8 cellular contexts compared by ENCODE assay signal in the genomic region with DNA sequence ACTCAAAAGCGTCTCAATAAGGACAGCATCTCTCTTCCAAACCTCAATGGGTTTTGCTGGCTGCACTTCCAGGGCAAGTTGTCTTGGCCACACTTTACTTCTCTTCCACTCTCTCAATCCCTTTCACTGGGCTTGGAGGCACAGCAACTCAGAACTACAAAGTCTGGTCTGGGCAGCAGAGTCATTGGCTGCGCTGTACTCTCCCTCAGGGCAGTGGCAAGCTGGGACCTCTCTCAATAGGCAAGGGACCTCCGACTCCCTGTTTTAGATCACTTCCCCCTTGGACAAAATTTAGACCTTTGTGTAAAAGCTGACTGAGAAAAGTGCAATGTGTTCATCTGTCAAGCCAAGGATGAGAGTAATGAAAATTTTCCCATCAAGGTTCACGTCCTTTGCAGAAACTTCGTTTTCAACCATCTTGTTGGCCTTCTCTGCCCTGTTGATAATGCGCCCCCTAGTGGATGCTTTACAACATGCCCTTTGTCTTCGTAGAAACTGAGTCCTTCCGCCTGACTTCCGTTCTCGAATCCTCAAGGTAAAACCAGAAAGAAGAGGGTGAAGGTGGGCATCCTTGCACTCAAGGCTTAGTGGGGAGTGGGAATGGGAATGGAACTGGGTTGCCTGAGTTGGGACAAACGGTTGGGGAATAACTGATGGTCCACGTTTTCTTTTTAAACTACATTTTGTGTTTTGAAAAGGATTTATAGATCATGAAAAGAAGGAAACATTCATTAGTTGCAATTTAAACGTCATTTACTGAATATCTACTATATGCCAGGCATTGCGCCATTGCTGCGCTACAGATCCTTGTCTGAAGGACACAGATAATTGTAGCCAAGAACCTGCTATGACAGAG.
DNase-seq lines count a peak whose midpoint lies in the region; ATAC-seq and TF ChIP-seq lines count a peak whose summit lies in the region.

No MANE protein-coding gene starts in this region.

- DNase-seq in CD1c-positive myeloid dendritic cell (ENCODE audit: extremely low spot score) = peak; percentile 51
- peak; percentile 43 for DNase-seq in H7
- peak; percentile 87 for DNase-seq in NCI-H82 (lab: John Stamatoyannopoulos, UW)
- peak; percentile 56 to 64 for DNase-seq in activated T-cell treated with anti-CD3 and anti-CD28 coated beads, Interleukin-2, amount 50 U/mL, for 48 hours
- peak; percentile 75 to 80 for DNase-seq in cardiac muscle cell (ENCODE audit: low read depth in 1 of 2, low spot score in 1 of 2)
- no peak for DNase-seq in smooth muscle cell (lab: John Stamatoyannopoulos, UW; ENCODE audit: unreplicated experiment)
- no peak for DNase-seq in GM19238 (ENCODE audit: insufficient read length, low spot score)

- H3K9ac ChIP-seq in smooth muscle cell (ENCODE audit: low read depth) = no peak overlapping the region

- H3K79me2 ChIP-seq in smooth muscle cell (ENCODE audit: low read depth) = no peaks in the 10 kb centered on the region

- H3K4me3 ChIP-seq in H7 (ENCODE audit: insufficient read depth, low read depth, low read length) (no peak overlapping the region), cardiac muscle cell (no peak overlapping the region), smooth muscle cell (no peak overlapping the region)

- H3K9me3 ChIP-seq in cardiac muscle cell (ENCODE audit: low read depth) (no peaks in the 10 kb centered on the region), smooth muscle cell (replicated peaks; ENCODE audit: low read depth) (no peaks in the 10 kb centered on the region)

- H3K27ac ChIP-seq in cardiac muscle cell (peak overlapping the region; percentile 41), smooth muscle cell (ENCODE audit: low read depth) (peak overlapping the region; percentile 61)

- H3K4me1 ChIP-seq in cardiac muscle cell (ENCODE audit: low read depth) = peaks cover 13% of the 10 kb centered on the region
- no peaks in the 10 kb centered on the region for H3K4me1 ChIP-seq in smooth muscle cell (ENCODE audit: low read depth)

- ATAC-seq in GM21786 (IDR thresholded peaks at IDR 0.05; ENCODE audit: unreplicated experiment) = no peak

- H3K4me2 ChIP-seq in smooth muscle cell = no peak overlapping the region

- no peaks in the 10 kb centered on the region for H3K36me3 ChIP-seq in H7 (replicated peaks; ENCODE audit: control insufficient read depth, insufficient read depth, low read length)
- no peaks in the 10 kb centered on the region for H3K36me3 ChIP-seq in cardiac muscle cell
- H3K36me3 ChIP-seq in smooth muscle cell (ENCODE audit: low read depth) = no peaks in the 10 kb centered on the region

- H3F3A ChIP-seq in smooth muscle cell (ENCODE audit: low read depth) = no peaks in the 10 kb centered on the region

- H4K20me1 ChIP-seq in smooth muscle cell (ENCODE audit: low read depth) = no peaks in the 10 kb centered on the region

- TF ChIP-seq CTCF in cardiac muscle cell (IDR thresholded peaks at IDR 0.05; ENCODE audit: low read depth, low read length) (peak; percentile 75), smooth muscle cell (IDR thresholded peaks at IDR 0.05; ENCODE audit: borderline replicate concordance, insufficient read depth, poor library complexity, severe bottlenecking) (peak; percentile 71)

- WGBS in smooth muscle cell (ENCODE audit: low lambda C conversion rate) = 56% methylated on average over 15 of the region's 15 CpGs

- H3K27me3 ChIP-seq in H7 (ENCODE audit: control insufficient read depth, insufficient read depth, low read length) (no peaks in the 10 kb centered on the region), cardiac muscle cell (no peaks in the 10 kb centered on the region), smooth muscle cell (ENCODE audit: low read depth) (no peaks in the 10 kb centered on the region)

- no peak overlapping the region for H2AFZ ChIP-seq in smooth muscle cell (ENCODE audit: low read depth)

Comparison
In these comparisons a context has a peak if more than half of its experiments do, and no peak if none do; other contexts are left out.
1. DNase-seq: peak in CD1c-positive myeloid dendritic cell (single experiment), H7 (single experiment), NCI-H82 (single experiment), activated T-cell treated with anti-CD3 and anti-CD28 coated beads, Interleukin-2, amount 50 U/mL, for 48 hours (2 of 2) and cardiac muscle cell (2 of 2); none in smooth muscle cell (single experiment) and GM19238 (single experiment).